In the genomic region with DNA sequence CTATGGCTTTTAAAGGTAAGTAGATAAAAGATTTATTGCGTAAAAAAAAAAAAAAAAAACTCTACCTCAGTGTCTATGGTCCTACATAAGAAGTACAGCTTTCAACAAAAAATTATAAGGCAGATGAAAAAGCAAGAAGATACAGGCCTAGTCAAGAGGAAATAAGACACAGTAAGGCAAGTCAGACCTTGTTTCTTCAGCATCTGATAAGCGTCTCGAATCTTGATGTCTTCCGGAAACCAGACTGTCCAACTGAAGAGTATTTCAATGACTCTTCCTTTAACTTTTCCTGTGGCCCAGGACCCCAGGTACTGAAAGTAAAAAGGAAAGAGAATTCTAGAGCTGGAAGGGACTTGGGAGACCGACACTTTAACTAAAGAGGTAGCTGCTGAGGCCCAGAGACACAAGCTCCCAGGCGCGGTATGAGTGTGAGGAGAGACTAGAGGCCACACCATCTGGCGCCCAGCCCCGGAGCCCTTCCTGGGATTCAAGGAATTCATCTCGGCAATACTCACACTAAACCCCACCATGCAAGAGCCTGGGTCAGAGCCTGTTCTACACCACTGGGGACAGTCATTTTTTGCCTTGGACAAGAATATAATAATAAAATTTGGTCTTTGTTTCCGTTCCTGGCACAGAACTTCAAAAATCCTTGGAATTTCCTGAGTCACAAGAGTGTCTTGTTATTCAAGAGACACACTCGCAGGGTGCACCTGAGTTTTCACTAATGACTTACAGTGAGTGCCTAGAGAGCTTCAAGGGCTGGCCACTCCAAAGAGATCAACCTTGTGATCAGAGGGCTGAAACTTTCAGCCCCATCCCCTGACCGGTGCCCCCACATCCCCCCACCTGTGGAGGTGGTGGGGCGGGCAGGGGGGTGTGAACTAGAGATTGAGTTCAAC, we compare ENCODE assay signal across 15 cellular contexts. TPM values are rescaled to one million over a fixed set of nuclear protein-coding genes. Genes with fewer than 3 reads are reported as not detected.
DNase-seq lines count a peak whose midpoint lies in the region; ATAC-seq lines count a peak whose summit lies in the region.
"Had no signal": no experiment of that assay in that cellular context is flagged by ENCODE, and none has a peak within 500 bp of the region (broad histone marks: within the 10 kb centered on the region; RNA-seq: fewer than 3 reads in every experiment).

No MANE protein-coding gene starts in this region.

- no peak for ATAC-seq in GM18502 (IDR thresholded peaks at IDR 0.05; ENCODE audit: poor library complexity, unreplicated experiment)
- ATAC-seq: GM12878 had no signal

- no peak overlapping the region for H3K4me3 Mint-ChIP-seq in immature natural killer cell
- H3K4me3 Mint-ChIP-seq: brain had no signal

- peaks cover 15 to 39% (median 22%) of the 10 kb centered on the region in 3 donors for H3K36me3 Mint-ChIP-seq in immature natural killer cell

- DNase-seq in ELR (ENCODE audit: low read depth) (peak; percentile 56), NCI-H226 (peak; percentile 45), epithelial cell of prostate (ENCODE audit: low read depth, low spot score) (no peak), renal cortical epithelial cell (ENCODE audit: low read depth) (peak; percentile 81), nucleus accumbens (lab: John Stamatoyannopoulos, UW) (no peak), SKM-1 (lab: John Stamatoyannopoulos, UW; ENCODE audit: unreplicated experiment) (no peak), immature natural killer cell (no peak)
- DNase-seq: NCI-H1048; NCI-H526; SHP77; stimulated activated CD8-positive, alpha-beta memory T cell treated with anti-CD3 and anti-CD28 coated beads, Interleukin-4, amount 100 ng/mL, for 48 hours; WERI-Rb-1 had no signal

- peak overlapping the region; percentile 93 for H3K27ac ChIP-seq in epithelial cell of prostate
- H3K27ac ChIP-seq: WERI-Rb-1 had no signal

- peaks cover 0 to 12% (median 2%) of the 10 kb centered on the region in 3 donors for H3K27me3 Mint-ChIP-seq in immature natural killer cell (ENCODE audit: low read depth in 3 of 3)
- H3K27me3 Mint-ChIP-seq: brain had no signal

- peak overlapping the region in 2 of 6 donors; percentile 21 to 35 for H3K27ac Mint-ChIP-seq in immature natural killer cell

- no peaks in the 10 kb centered on the region for H3K9me3 Mint-ChIP-seq in immature natural killer cell
- H3K9me3 Mint-ChIP-seq: brain had no signal

- peaks cover 0 to 3% of the 10 kb centered on the region in 2 donors for H3K4me1 Mint-ChIP-seq in immature natural killer cell
- H3K4me1 Mint-ChIP-seq: brain had no signal

RNA-seq across cellular contexts. Expression of a gene that starts 18.6 kb away (rescaled TPM):
- 15.8 and 33.8 TPM in 2 replicates for total RNA-seq in renal cortical epithelial cell
- 10 to 100 TPM; 34.1 to 40.0 (median 36.1) TPM for polyA plus RNA-seq in immature natural killer cell

RNA-seq across cellular contexts. Expression of a gene that starts 38.8 kb away (rescaled TPM):
- total RNA-seq in renal cortical epithelial cell: 9.9 and 24.9 TPM in 2 replicates
- polyA plus RNA-seq in immature natural killer cell: 10 to 100 TPM in 2 of 3 donors, 1 to 10 TPM in 1; 9.5 to 21.7 (median 12.0) TPM

Comparison
In these comparisons a context has a peak if more than half of its experiments do, and no peak if none do; other contexts are left out.
1. DNase-seq: peak in ELR (single experiment), NCI-H226 (single experiment) and renal cortical epithelial cell (single experiment); none in epithelial cell of prostate (single experiment), nucleus accumbens (0 of 56), SKM-1 (single experiment) and immature natural killer cell (0 of 3).